ENCODE assay signal across 8 cellular contexts in the genomic region with DNA sequence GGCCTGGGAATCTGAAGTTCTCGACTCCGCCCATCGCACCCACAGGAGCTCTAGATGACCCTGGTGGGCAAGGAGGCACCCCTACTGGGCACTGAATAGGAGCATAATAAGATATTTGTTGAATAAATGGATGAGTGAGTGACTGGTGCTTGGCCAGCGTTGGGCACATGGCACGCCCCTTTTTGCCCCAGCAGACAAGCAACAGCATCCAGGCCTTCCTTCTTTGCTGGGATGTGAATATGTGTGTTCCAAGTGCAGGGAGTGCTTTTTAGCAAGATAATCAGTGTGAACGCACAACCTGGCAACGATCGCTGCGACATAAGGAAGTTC. TPM values are rescaled to one million over a fixed set of nuclear protein-coding genes. Genes with fewer than 3 reads are reported as not detected.
A peak's percentile ranks its signal among the peaks of the same experiment; 100 is the strongest.
DNase-seq lines count a peak whose midpoint lies in the region; ATAC-seq and TF ChIP-seq lines count a peak whose summit lies in the region.

No MANE protein-coding gene starts in this region.

- H3K9me3 ChIP-seq in adrenal gland (replicated peaks in 1 of 3), result no peaks in the 10 kb centered on the region
- H3K9me3 ChIP-seq in testis, result no peaks in the 10 kb centered on the region

- DNase-seq in AG10803 (ENCODE audit: low read depth) (peak; percentile 35), adrenal gland (peak in 1 of 7 donors; percentile 36), kidney epithelial cell (ENCODE audit: low read depth) (no peak), testis (no peak), ACHN (no peak), GM03348 (ENCODE audit: low spot score) (no peak)

- H3K27me3 ChIP-seq in adrenal gland, result no peaks in the 10 kb centered on the region
- H3K27me3 ChIP-seq in kidney epithelial cell (ENCODE audit: control insufficient read depth, insufficient read depth, low read length), result no peaks in the 10 kb centered on the region
- H3K27me3 ChIP-seq in testis, result no peaks in the 10 kb centered on the region

- in situ Hi-C loops in ACHN (cut with HindIII; ENCODE audit: low pct_ligation_motif_present, low pct_unique_long_range_greater_than_20kb, low sequenced_read_pairs), result no loop called here

- H3K4me3 ChIP-seq in AG10803 (ENCODE audit: low read length) (peak overlapping the region; percentile 66), adrenal gland (peak overlapping the region in 2 of 4 donors; percentile 71 to 99), kidney epithelial cell (ENCODE audit: low read depth, low read length) (peak overlapping the region; percentile 34), testis (peak overlapping the region; percentile 90 to 92)

- TF ChIP-seq POLR2A in adrenal gland (IDR thresholded peaks at IDR 0.05) (no peak), testis (IDR thresholded peaks at IDR 0.05) (no peak)

- peak; percentile 18 for ATAC-seq in GM19397 (IDR thresholded peaks at IDR 0.05; ENCODE audit: unreplicated experiment)
- peak; percentile 40 for ATAC-seq in HG03439 (IDR thresholded peaks at IDR 0.05; ENCODE audit: unreplicated experiment)

- peaks cover 18 to 35% of the 10 kb centered on the region in 2 donors for H3K4me1 ChIP-seq in adrenal gland (replicated peaks in 1 of 2)
- peaks cover 16% of the 10 kb centered on the region for H3K4me1 ChIP-seq in testis

- 22 to 30% (median 26%) methylated on average over 8 to 9 of the region's 9 CpGs for WGBS in adrenal gland, 4 donors
- WGBS in testis, 2 donors, result 4 to 6% methylated on average over 6 to 9 of the region's 9 CpGs

- H3K36me3 ChIP-seq in adrenal gland (replicated peaks in 1 of 2) (no peaks in the 10 kb centered on the region), kidney epithelial cell (ENCODE audit: control insufficient read depth, insufficient read depth, low read length) (no peaks in the 10 kb centered on the region), testis (ENCODE audit: low read depth, missing control alignments) (no peaks in the 10 kb centered on the region)

- no peak for TF ChIP-seq CTCF in AG10803 (conservative IDR thresholded peaks at IDR 0.05; ENCODE audit: low read length)
- peak in 2 of 6 experiments; percentile 3 to 43 for TF ChIP-seq CTCF in adrenal gland (IDR thresholded peaks at IDR 0.05)
- no peak for TF ChIP-seq CTCF in kidney epithelial cell (IDR thresholded peaks at IDR 0.05; ENCODE audit: insufficient read depth, low read length, poor library complexity, severe bottlenecking)
- TF ChIP-seq CTCF in testis (IDR thresholded peaks at IDR 0.05), result no peak

- H3K27ac ChIP-seq in adrenal gland (peak overlapping the region in 3 of 5 donors; percentile 92 to 94 (median 93)), testis (peak overlapping the region; percentile 91 to 95)

- intact Hi-C loops in adrenal gland (cut with DNase I) (loop anchor here (5.0 kb wide), 2 partner anchors 76 to 86 kb away; no protein-coding TSS in a partner anchor), testis (cut with DNase I; ENCODE audit: low total_unique reads) (no loop called here)

RNA-seq across cellular contexts. Expression of gene CELF1, which starts 0.5 kb away (rescaled TPM):
- 100 to 1,000 TPM in 6 of 8 donors, 10 to 100 TPM in 2; 77.3 to 128 (median 111) TPM for total RNA-seq in adrenal gland
- polyA plus RNA-seq in adrenal gland, result 10 to 100 TPM; 28.1 to 79.5 (median 36.3) TPM
- 76.3 and 90.6 TPM in 2 replicates for total RNA-seq in kidney epithelial cell
- 100 to 1,000 TPM; 193 to 208 TPM for total RNA-seq in testis
- polyA plus RNA-seq in testis (ENCODE audit: insufficient read depth, low read depth, low replicate concordance), result 74.3 TPM

RNA-seq across cellular contexts. Expression of gene PTPMT1, which starts 12.0 kb away (rescaled TPM):
- total RNA-seq in adrenal gland (100 to 1,000 TPM in 4 of 8 donors, 10 to 100 TPM in 4; 52.1 to 180 (median 112) TPM), kidney epithelial cell (141 and 166 TPM in 2 replicates), testis (100 to 1,000 TPM; 204 to 239 TPM)
- polyA plus RNA-seq in adrenal gland (100 to 1,000 TPM in 1 of 3 donors, 10 to 100 TPM in 2; 57.2 to 101 (median 86.2) TPM), testis (ENCODE audit: insufficient read depth, low read depth, low replicate concordance) (172 TPM)

RNA-seq across cellular contexts. Expression of gene KBTBD4, which starts 25.4 kb away (rescaled TPM):
- total RNA-seq in adrenal gland (10 to 100 TPM; 16.8 to 32.7 (median 27.3) TPM), kidney epithelial cell (19.6 and 21.5 TPM in 2 replicates), testis (10 to 100 TPM; 27.8 to 35.5 TPM)
- polyA plus RNA-seq in adrenal gland (10 to 100 TPM in 1 of 3 donors, 1 to 10 TPM in 2; 8.2 to 23.3 (median 8.4) TPM), testis (ENCODE audit: insufficient read depth, low read depth, low replicate concordance) (35.9 TPM)

RNA-seq across cellular contexts. Expression of gene NDUFS3, which starts 25.5 kb away (rescaled TPM):
- 100 to 1,000 TPM in 7 of 8 donors, 10 to 100 TPM in 1; 95.8 to 144 (median 124) TPM for total RNA-seq in adrenal gland
- 100 to 1,000 TPM; 145 to 385 (median 331) TPM for polyA plus RNA-seq in adrenal gland
- total RNA-seq in kidney epithelial cell, result 71.3 and 84.5 TPM in 2 replicates
- total RNA-seq in testis, result 10 to 100 TPM; 69.8 to 88.5 TPM
- 121 TPM for polyA plus RNA-seq in testis (ENCODE audit: insufficient read depth, low read depth, low replicate concordance)

RNA-seq across cellular contexts. Expression of gene FAM180B, which starts 33.1 kb away (rescaled TPM):
- total RNA-seq in adrenal gland (under 1 TPM in 1 of 8 donors, not detected in 7; 0.38 TPM), kidney epithelial cell (not detected in 2 replicates), testis (not detected)
- polyA plus RNA-seq in adrenal gland (under 1 TPM in 2 of 3 donors, not detected in 1; 0.16 to 0.24 TPM), testis (ENCODE audit: insufficient read depth, low read depth, low replicate concordance) (1.1 TPM)
